Comparison of ENCODE assay signal across 23 cellular contexts in the genomic region with DNA sequence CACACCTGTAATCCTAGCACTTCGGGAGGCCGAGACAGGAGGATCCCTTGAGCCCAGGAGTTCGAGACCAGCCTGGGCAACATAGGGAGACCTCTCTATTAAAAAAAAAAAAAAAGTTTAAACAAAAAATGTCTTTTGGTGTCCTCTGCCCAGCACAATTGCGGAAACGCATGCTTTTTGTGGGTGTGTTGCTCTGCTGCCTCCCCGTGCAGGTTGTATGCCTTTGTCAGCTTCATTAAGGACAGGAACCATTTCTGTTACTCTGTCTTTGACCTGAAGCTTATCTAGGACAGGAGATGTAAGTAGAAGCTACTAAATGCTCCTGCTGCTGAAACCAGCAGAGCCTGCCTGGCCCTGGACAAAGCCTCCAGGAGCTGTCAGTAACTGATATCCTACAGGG. TPM values are rescaled to one million over a fixed set of nuclear protein-coding genes. Genes with fewer than 3 reads are reported as not detected.
"Had no signal": no experiment of that assay in that cellular context is flagged by ENCODE, and none has a peak within 500 bp of the region (broad histone marks: within the 10 kb centered on the region; RNA-seq: fewer than 3 reads in every experiment).

No MANE protein-coding gene starts in this region.

- H3K27me3 Mint-ChIP-seq: activated CD4-positive, alpha-beta T cell treated with anti-CD3 and anti-CD28 coated beads for 36 hours had no signal

- H3K27ac Mint-ChIP-seq: activated CD4-positive, alpha-beta T cell treated with anti-CD3 and anti-CD28 coated beads for 36 hours; effector memory CD8-positive, alpha-beta T cell had no signal

- H3K27ac ChIP-seq: adrenal gland, lower lobe of right lung, thyroid gland had no signal

- DNase-seq: activated CD4-positive, alpha-beta T cell treated with anti-CD3 and anti-CD28 coated beads for 36 hours; activated CD4-positive, alpha-beta T cell treated with anti-CD3 and anti-CD28 coated beads, Interleukin-2, amount 50 U/mL, for 48 hours; activated gamma-delta T cell treated with Interleukin-2 at 50 U/mL for 16 hours; activated T-cell treated with anti-CD3 and anti-CD28 coated beads for 4 hours; effector memory CD8-positive, alpha-beta T cell; hippocampal formation; left cardiac atrium; lower lobe of right lung; midbrain; occipital lobe; stimulated activated naive CD4-positive, alpha-beta T cell treated with Interleukin-2 at 50 U/mL for 16 hours; thyroid gland had no signal

- H3K9me3 Mint-ChIP-seq: activated naive CD4-positive, alpha-beta T cell treated with anti-CD3 and anti-CD28 coated beads, Interleukin-2, amount 50 U/mL, for 72 hours; activated T-helper 1 cell treated with anti-CD3 and anti-CD28 coated beads, Interleukin-12 subunit alpha, Interleukin-12 subunit beta, Interleukin-2, Interleukin-4 antibody, amounts not matched to agents 30 ng/mL and 10 ng/mL and 1 ng/mL, durations not matched to agents 14 hours and 24 hours and 36 hours; effector memory CD8-positive, alpha-beta T cell had no signal

- ATAC-seq: activated CD4-positive, alpha-beta T cell treated with anti-CD3 and anti-CD28 coated beads for 36 hours; activated naive CD4-positive, alpha-beta T cell treated with anti-CD3 and anti-CD28 coated beads, Interleukin-2, amount 50 U/mL, for 72 hours; effector memory CD8-positive, alpha-beta T cell; left cardiac atrium; lower lobe of right lung; right cardiac atrium had no signal

- H3K9me3 ChIP-seq: adrenal gland, lower lobe of right lung, thyroid gland had no signal

- H3K4me3 Mint-ChIP-seq: activated CD4-positive, alpha-beta T cell treated with anti-CD3 and anti-CD28 coated beads for 36 hours; activated T-helper 1 cell treated with anti-CD3 and anti-CD28 coated beads, Interleukin-12 subunit alpha, Interleukin-12 subunit beta, Interleukin-2, Interleukin-4 antibody, amounts not matched to agents 30 ng/mL and 10 ng/mL and 1 ng/mL, durations not matched to agents 14 hours and 24 hours and 36 hours; effector memory CD8-positive, alpha-beta T cell; WTC11 had no signal

- H3K4me1 Mint-ChIP-seq: activated CD4-positive, alpha-beta T cell treated with anti-CD3 and anti-CD28 coated beads for 36 hours had no signal

- H3K4me3 ChIP-seq: adrenal gland, lower lobe of right lung, thyroid gland had no signal

- H3K36me3 ChIP-seq: adrenal gland, lower lobe of right lung, thyroid gland had no signal

- H3K27me3 ChIP-seq: adrenal gland, thyroid gland had no signal

RNA-seq across cellular contexts. Expression of gene ANKRD2, which starts 21.3 kb away (rescaled TPM):
- total RNA-seq: activated CD4-positive, alpha-beta T cell treated with anti-CD3 and anti-CD28 coated beads for 36 hours; activated T-helper 1 cell treated with anti-CD3 and anti-CD28 coated beads, Interleukin-12 subunit alpha, Interleukin-12 subunit beta, Interleukin-2, Interleukin-4 antibody, amounts not matched to agents 30 ng/mL and 10 ng/mL and 1 ng/mL, durations not matched to agents 14 hours and 24 hours and 36 hours; occipital lobe; subcutaneous adipose tissue; thyroid gland; WTC11 had no signal

RNA-seq across cellular contexts. Expression of gene HOGA1, which starts 32.9 kb away (rescaled TPM):
- total RNA-seq: activated CD4-positive, alpha-beta T cell treated with anti-CD3 and anti-CD28 coated beads for 36 hours; activated naive CD4-positive, alpha-beta T cell treated with anti-CD3 and anti-CD28 coated beads, Interleukin-2, amount 50 U/mL, for 72 hours; activated T-helper 1 cell treated with anti-CD3 and anti-CD28 coated beads, Interleukin-12 subunit alpha, Interleukin-12 subunit beta, Interleukin-2, Interleukin-4 antibody, amounts not matched to agents 30 ng/mL and 10 ng/mL and 1 ng/mL, durations not matched to agents 14 hours and 24 hours and 36 hours; T-helper 2 cell treated with Interferon-gamma antibody and Interleukin-4, amounts not matched to agents 100 ng/mL and 5 ng/mL, for 36 hours had no signal

RNA-seq across cellular contexts. Expression of gene C10orf62, which starts 38.2 kb away (rescaled TPM):
- total RNA-seq: activated CD4-positive, alpha-beta T cell treated with anti-CD3 and anti-CD28 coated beads for 36 hours; activated naive CD4-positive, alpha-beta T cell treated with anti-CD3 and anti-CD28 coated beads, Interleukin-2, amount 50 U/mL, for 72 hours; activated T-helper 1 cell treated with anti-CD3 and anti-CD28 coated beads, Interleukin-12 subunit alpha, Interleukin-12 subunit beta, Interleukin-2, Interleukin-4 antibody, amounts not matched to agents 30 ng/mL and 10 ng/mL and 1 ng/mL, durations not matched to agents 14 hours and 24 hours and 36 hours; astrocyte; dermis microvascular lymphatic vessel endothelial cell; fibroblast of villous mesenchyme; lower lobe of right lung; occipital lobe; T-helper 2 cell treated with Interferon-gamma antibody and Interleukin-4, amounts not matched to agents 100 ng/mL and 5 ng/mL, for 36 hours; urinary bladder; WTC11 had no signal
